ENCODE assay signal across 16 cellular contexts in the genomic region with DNA sequence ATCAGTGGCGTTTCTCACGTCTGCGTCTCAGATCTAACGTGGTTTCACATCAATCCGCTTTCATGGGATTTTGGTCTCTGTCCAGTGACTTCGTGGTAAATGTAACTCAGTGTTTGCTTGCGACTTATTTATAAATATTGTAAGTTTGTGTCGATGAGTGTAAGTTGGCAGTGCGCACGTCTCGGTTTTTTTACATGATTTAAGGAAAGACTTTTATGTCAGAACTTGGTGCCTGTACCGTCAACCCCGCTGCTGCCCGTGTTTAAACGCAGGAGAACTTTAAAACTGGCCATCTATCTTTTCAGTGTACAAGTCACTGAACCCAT. TPM values are rescaled to one million over a fixed set of nuclear protein-coding genes. Genes with fewer than 3 reads are reported as not detected.
DNase-seq lines count a peak whose midpoint lies in the region; ATAC-seq and TF ChIP-seq lines count a peak whose summit lies in the region.
"Had no signal": no experiment of that assay in that cellular context is flagged by ENCODE, and none has a peak within 500 bp of the region (broad histone marks: within the 10 kb centered on the region; RNA-seq: fewer than 3 reads in every experiment).

No MANE protein-coding gene starts in this region.

- intact Hi-C loops in Panc1 (cut with micrococcal nuclease; ENCODE audit: unreplicated experiment): loop anchor here (5.0 kb wide), 1 partner anchor 111 kb away; no protein-coding TSS in a partner anchor
- intact Hi-C loops in dendritic cell treated with granulocyte-macrophage colony-stimulating factor and Interleukin-4, amounts not matched to agents 40 ng/mL and 50 ng/mL, for 4 days (cut with micrococcal nuclease): no loop called here

- H3K79me2 ChIP-seq in smooth muscle cell (ENCODE audit: low read depth): peaks cover 38% of the 10 kb centered on the region

- no peak overlapping the region for H3K9ac ChIP-seq in smooth muscle cell (ENCODE audit: low read depth)

- TF ChIP-seq CTCF in Panc1 (IDR thresholded peaks at IDR 0.05) (no peak), smooth muscle cell (IDR thresholded peaks at IDR 0.05; ENCODE audit: borderline replicate concordance, insufficient read depth, poor library complexity, severe bottlenecking) (no peak)

- H3K4me1 Mint-ChIP-seq in activated T-cell treated with anti-CD3 and anti-CD28 coated beads, Interleukin-2, amount 50 U/mL, for 4 hours (ENCODE audit: low read depth): peaks cover 30% of the 10 kb centered on the region
- H3K4me1 Mint-ChIP-seq in dendritic cell treated with granulocyte-macrophage colony-stimulating factor and Interleukin-4, amounts not matched to agents 40 ng/mL and 50 ng/mL, for 4 days (ENCODE audit: low read depth): peaks cover 37% of the 10 kb centered on the region

- H4K20me1 ChIP-seq in smooth muscle cell (ENCODE audit: low read depth): peaks cover 22% of the 10 kb centered on the region

- DNase-seq in activated T-cell treated with anti-CD3 and anti-CD28 coated beads, Interleukin-2, amount 50 U/mL, for 4 hours: no peak
- no peak for DNase-seq in activated T-cell treated with anti-CD3 and anti-CD28 coated beads, Interleukin-2, amount 50 U/mL, for 48 hours
- no peak for DNase-seq in Panc1 (ENCODE audit: low read depth, low spot score)
- DNase-seq in smooth muscle cell (lab: John Stamatoyannopoulos, UW; ENCODE audit: unreplicated experiment): no peak
- no peak for DNase-seq in G401 (ENCODE audit: low spot score)
- no peak for DNase-seq in germinal center (ENCODE audit: low spot score)
- DNase-seq: EL; HCEC 1CT; NCI-H1436 treated with DMSO at 0.1 percent for 48 hours; NCI-H524 treated with DMSO at 0.1 percent for 48 hours; SHP77 treated with DMSO at 0.1 percent for 48 hours; stimulated activated CD8-positive, alpha-beta memory T cell treated with anti-CD3 and anti-CD28 coated beads, Interleukin-4, amount 100 ng/mL, for 48 hours had no signal

- H3K27ac ChIP-seq in Panc1 (ENCODE audit: low read length) (peak overlapping the region; percentile 65), smooth muscle cell (ENCODE audit: low read depth) (no peak overlapping the region)
- H3K27ac ChIP-seq: vagina had no signal

- no peak for ATAC-seq in activated T-cell treated with anti-CD3 and anti-CD28 coated beads, Interleukin-2, amount 50 U/mL, for 4 hours
- ATAC-seq in Panc1: no peak
- ATAC-seq in GM18868 (IDR thresholded peaks at IDR 0.05; ENCODE audit: unreplicated experiment): no peak
- ATAC-seq: left lobe of liver had no signal

- H3K4me3 ChIP-seq in Panc1 (ENCODE audit: low read depth in 2 of 2, low read length in 2 of 2) (no peak overlapping the region), smooth muscle cell (no peak overlapping the region)

- H2AFZ ChIP-seq in smooth muscle cell (ENCODE audit: low read depth): no peak overlapping the region

- peak overlapping the region; percentile 78 for H3K4me3 Mint-ChIP-seq in activated T-cell treated with anti-CD3 and anti-CD28 coated beads, Interleukin-2, amount 50 U/mL, for 4 hours
- peak overlapping the region; percentile 42 for H3K4me3 Mint-ChIP-seq in dendritic cell treated with granulocyte-macrophage colony-stimulating factor and Interleukin-4, amounts not matched to agents 40 ng/mL and 50 ng/mL, for 4 days

- no peaks in the 10 kb centered on the region for H3K27me3 ChIP-seq in Panc1 (ENCODE audit: control insufficient read depth, insufficient read depth, low read length)
- no peaks in the 10 kb centered on the region for H3K27me3 ChIP-seq in smooth muscle cell (ENCODE audit: low read depth)

- peak overlapping the region; percentile 54 for H3K4me2 ChIP-seq in smooth muscle cell

- H3K27me3 Mint-ChIP-seq in activated T-cell treated with anti-CD3 and anti-CD28 coated beads, Interleukin-2, amount 50 U/mL, for 4 hours (ENCODE audit: low read depth): no peaks in the 10 kb centered on the region
- peaks cover 16% of the 10 kb centered on the region for H3K27me3 Mint-ChIP-seq in dendritic cell treated with granulocyte-macrophage colony-stimulating factor and Interleukin-4, amounts not matched to agents 40 ng/mL and 50 ng/mL, for 4 days

- no peak overlapping the region for H3K27ac Mint-ChIP-seq in dendritic cell treated with granulocyte-macrophage colony-stimulating factor and Interleukin-4, amounts not matched to agents 40 ng/mL and 50 ng/mL, for 4 days

- H3K9me3 ChIP-seq in Panc1 (ENCODE audit: control insufficient read depth, insufficient read depth, low read depth, low read length) (no peaks in the 10 kb centered on the region), smooth muscle cell (replicated peaks; ENCODE audit: low read depth) (no peaks in the 10 kb centered on the region)
- H3K9me3 ChIP-seq: vagina had no signal

- WGBS in smooth muscle cell (ENCODE audit: low lambda C conversion rate): 97% methylated on average over 15 of the region's 15 CpGs

- H3F3A ChIP-seq in smooth muscle cell (ENCODE audit: low read depth): no peaks in the 10 kb centered on the region

- CTCF ChIA-PET in Panc1 (lab: Charles Lee): no interaction called here

- POLR2A ChIA-PET in Panc1 (lab: Charles Lee): no interaction called here

- peaks cover 8% of the 10 kb centered on the region; the same call in 1 of the 2 replicates for H3K36me3 ChIP-seq in Panc1 (ENCODE audit: control insufficient read depth, insufficient read depth, low read length)
- no peaks in the 10 kb centered on the region for H3K36me3 ChIP-seq in smooth muscle cell (ENCODE audit: low read depth)

- peaks cover 17% of the 10 kb centered on the region for H3K36me3 Mint-ChIP-seq in activated T-cell treated with anti-CD3 and anti-CD28 coated beads, Interleukin-2, amount 50 U/mL, for 4 hours (ENCODE audit: insufficient read depth)
- H3K36me3 Mint-ChIP-seq in dendritic cell treated with granulocyte-macrophage colony-stimulating factor and Interleukin-4, amounts not matched to agents 40 ng/mL and 50 ng/mL, for 4 days (ENCODE audit: low read depth): peaks cover 49% of the 10 kb centered on the region

- BruUV-seq in Panc1 (replicated peaks; lab: Mats Ljungman, UMichigan): no TSS peak

- no peaks in the 10 kb centered on the region for H3K9me3 Mint-ChIP-seq in activated T-cell treated with anti-CD3 and anti-CD28 coated beads, Interleukin-2, amount 50 U/mL, for 4 hours
- H3K9me3 Mint-ChIP-seq in dendritic cell treated with granulocyte-macrophage colony-stimulating factor and Interleukin-4, amounts not matched to agents 40 ng/mL and 50 ng/mL, for 4 days: no peaks in the 10 kb centered on the region

- peaks cover 49% of the 10 kb centered on the region for H3K4me1 ChIP-seq in Panc1 (ENCODE audit: control insufficient read depth, insufficient read depth, low read length)
- peaks cover 7% of the 10 kb centered on the region for H3K4me1 ChIP-seq in smooth muscle cell (ENCODE audit: low read depth)

- in situ Hi-C loops in Panc1 (cut with HindIII; ENCODE audit: low pct_unique_long_range_greater_than_20kb, low sequenced_read_pairs): no loop called here
- in situ Hi-C loops in G401 (cut with HindIII; ENCODE audit: low sequenced_read_pairs): no loop called here

RNA-seq across cellular contexts. Expression of gene B3GALT6, which starts 1.5 kb away (rescaled TPM):
- 10 to 100 TPM; 38.0 to 40.8 (median 39.0) TPM for total RNA-seq in activated T-cell treated with anti-CD3 and anti-CD28 coated beads, Interleukin-2, amount 50 U/mL, for 4 hours
- total RNA-seq in Panc1 (2021; ENCODE audit: unreplicated experiment) (46.4 TPM), smooth muscle cell (12.9 and 15.0 TPM in 2 replicates)
- 52.8 TPM for polyA plus RNA-seq in Panc1 (2012; ENCODE audit: insufficient read length)
- polyA plus RNA-seq in smooth muscle cell: 33.2 and 39.3 TPM in 2 replicates
- total RNA-seq in G401 (2014; rRNA removed; shearing (Covaris generic)): 38.4 and 44.3 TPM in 2 replicates

RNA-seq across cellular contexts. Expression of gene SDF4, which starts 1.7 kb away (rescaled TPM):
- 100 to 1,000 TPM; 191 to 242 (median 193) TPM for total RNA-seq in activated T-cell treated with anti-CD3 and anti-CD28 coated beads, Interleukin-2, amount 50 U/mL, for 4 hours
- total RNA-seq in Panc1 (2021; ENCODE audit: unreplicated experiment) (335 TPM), smooth muscle cell (75.0 and 94.9 TPM in 2 replicates)
- 480 TPM for polyA plus RNA-seq in Panc1 (2012; ENCODE audit: insufficient read length)
- 263 TPM in 2 replicates for polyA plus RNA-seq in smooth muscle cell
- 92.4 and 99.1 TPM in 2 replicates for total RNA-seq in G401 (2014; rRNA removed; shearing (Covaris generic))

RNA-seq across cellular contexts. Expression of gene C1QTNF12, which starts 13.0 kb away (rescaled TPM):
- 1 to 10 TPM; 1.6 to 2.2 (median 2.1) TPM for total RNA-seq in activated T-cell treated with anti-CD3 and anti-CD28 coated beads, Interleukin-2, amount 50 U/mL, for 4 hours
- 41.4 TPM for total RNA-seq in Panc1 (2021; ENCODE audit: unreplicated experiment)
- 86.9 TPM for polyA plus RNA-seq in Panc1 (2012; ENCODE audit: insufficient read length)
- 1.8 and 1.9 TPM in 2 replicates for total RNA-seq in smooth muscle cell
- 5.4 and 12.3 TPM in 2 replicates for polyA plus RNA-seq in smooth muscle cell
- 5.1 and 13.3 TPM in 2 replicates for total RNA-seq in G401 (2014; rRNA removed; shearing (Covaris generic))
- total RNA-seq: vagina had no signal

RNA-seq across cellular contexts. Expression of gene TNFRSF4, which starts 19.6 kb away (rescaled TPM):
- total RNA-seq in activated T-cell treated with anti-CD3 and anti-CD28 coated beads, Interleukin-2, amount 50 U/mL, for 4 hours: 100 to 1,000 TPM; 480 to 735 (median 495) TPM
- total RNA-seq in Panc1 (2021; ENCODE audit: unreplicated experiment) (0.62 TPM), smooth muscle cell (0.54 TPM in 1 of 2 replicates, not detected in the other)
- not detected for polyA plus RNA-seq in Panc1 (2012; ENCODE audit: insufficient read length)
- 0.79 TPM in 1 of 2 replicates, not detected in the other for polyA plus RNA-seq in smooth muscle cell
- not detected in 2 replicates for total RNA-seq in G401 (2014; rRNA removed; shearing (Covaris generic))
- total RNA-seq: vagina had no signal

RNA-seq across cellular contexts. Expression of gene TNFRSF18, which starts 27.1 kb away (rescaled TPM):
- total RNA-seq in activated T-cell treated with anti-CD3 and anti-CD28 coated beads, Interleukin-2, amount 50 U/mL, for 4 hours: 100 to 1,000 TPM; 102 to 212 (median 155) TPM
- total RNA-seq in Panc1 (2021; ENCODE audit: unreplicated experiment) (4.3 TPM), smooth muscle cell (1.9 and 4.8 TPM in 2 replicates)
- 8.2 TPM for polyA plus RNA-seq in Panc1 (2012; ENCODE audit: insufficient read length)
- polyA plus RNA-seq in smooth muscle cell: 12.2 and 15.8 TPM in 2 replicates
- total RNA-seq in G401 (2014; rRNA removed; shearing (Covaris generic)): 1.2 TPM in 1 of 2 replicates, not detected in the other
- total RNA-seq: left lobe of liver had no signal
